ENCODE assay signal across 10 cellular contexts in the genomic region with DNA sequence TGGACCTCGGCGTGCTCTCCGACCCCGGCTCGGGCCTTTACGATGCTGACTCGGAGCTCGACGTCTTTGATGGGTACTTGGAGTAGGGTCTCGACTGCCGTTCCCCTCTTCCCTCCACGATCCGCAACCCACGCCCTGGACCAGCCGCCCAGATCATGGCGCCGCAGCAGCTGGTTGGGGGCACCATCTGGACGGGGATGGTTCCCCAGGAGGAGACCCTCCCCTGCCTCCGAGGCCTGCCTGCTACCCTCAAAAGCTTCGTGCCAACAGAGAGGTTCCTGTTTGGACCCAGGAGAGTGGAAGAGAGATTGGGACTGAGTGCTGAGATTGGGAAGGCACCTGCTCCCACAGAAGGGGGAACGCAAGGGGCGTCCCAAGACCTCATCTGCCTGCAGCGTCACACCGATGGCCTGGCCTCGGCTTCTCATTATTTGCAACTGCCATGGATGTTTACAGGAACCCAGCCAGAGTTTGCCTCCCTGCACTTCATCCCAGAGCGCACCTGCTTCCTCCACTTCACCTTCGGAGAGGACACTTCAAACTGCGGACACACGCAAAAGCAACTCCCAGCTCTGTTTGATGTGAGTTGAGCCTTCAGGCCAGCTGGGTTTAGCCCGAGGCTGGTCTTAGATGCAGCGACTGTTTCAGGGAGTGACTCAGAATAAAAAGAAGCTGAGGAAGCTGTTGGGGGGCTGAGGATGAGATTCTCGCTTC. TPM values are rescaled to one million over a fixed set of nuclear protein-coding genes. Genes with fewer than 3 reads are reported as not detected.
DNase-seq lines count a peak whose midpoint lies in the region; ATAC-seq and TF ChIP-seq lines count a peak whose summit lies in the region.
"Not testable (repeated sequence)": the region's sequence is repeated elsewhere in the genome, so short reads cannot be mapped to it uniquely, and the experiment has no call there.
"Had no signal": no experiment of that assay in that cellular context is flagged by ENCODE, and none has a peak within 500 bp of the region (broad histone marks: within the 10 kb centered on the region; RNA-seq: fewer than 3 reads in every experiment).

No MANE protein-coding gene starts in this region.

- DNase-seq in Ammon's horn (ENCODE audit: low spot score) (peak; percentile 63), NCI-H510A (lab: John Stamatoyannopoulos, UW) (peak; percentile 75), fibroblast of mammary gland (ENCODE audit: low read depth) (peak; percentile 1), islet precursor cell (peak; percentile 55)
- DNase-seq in IMR-90: not testable (repeated sequence)
- peak; percentile 52 for DNase-seq in activated CD4-positive, alpha-beta T cell treated with anti-CD3 and anti-CD28 coated beads for 36 hours
- peak; percentile 51 for DNase-seq in activated naive CD4-positive, alpha-beta T cell treated with anti-CD3 and anti-CD28 coated beads, Interleukin-2, amount 10 ng/mL, durations not matched to agents 7 days and 5 days
- DNase-seq in stimulated activated CD4-positive, alpha-beta T cell treated with anti-CD3 and anti-CD28 coated beads, Interleukin-12 subunit alpha, Interleukin-12 subunit beta, amount 100 ng/mL, for 48 hours (ENCODE audit: low read depth in 2 of 3, low spot score in 1 of 3): peak; percentile 1 to 7 (median 4)

- not testable (repeated sequence) for H3K36me3 Mint-ChIP-seq in activated CD4-positive, alpha-beta T cell treated with anti-CD3 and anti-CD28 coated beads for 36 hours (ENCODE audit: low read depth); activated naive CD4-positive, alpha-beta T cell treated with anti-CD3 and anti-CD28 coated beads, Interleukin-2, amount 10 ng/mL, durations not matched to agents 7 days and 5 days

- H4K5ac ChIP-seq in IMR-90 (ENCODE audit: low read depth, low read length): not testable (repeated sequence)

- not testable (repeated sequence) for H3K18ac ChIP-seq in IMR-90 (ENCODE audit: low read depth, low read length)

- not testable (repeated sequence) for H3K4me3 ChIP-seq in IMR-90 (ENCODE audit: insufficient read depth, low read depth, low read length); fibroblast of mammary gland (ENCODE audit: control insufficient read depth, low read depth, low read length)

- H4K8ac ChIP-seq in IMR-90 (ENCODE audit: low read depth in 2 of 2, low read length in 2 of 2): not testable (repeated sequence)

- not testable (repeated sequence) for H3K79me1 ChIP-seq in IMR-90 (ENCODE audit: low read depth in 1 of 2, low read length in 2 of 2)

- H2BK20ac ChIP-seq in IMR-90 (ENCODE audit: low read depth, low read length): not testable (repeated sequence)

- H4K20me1 ChIP-seq in IMR-90 (ENCODE audit: insufficient read depth, low read length): not testable (repeated sequence)

- not testable (repeated sequence) for H3K4ac ChIP-seq in IMR-90 (ENCODE audit: low read depth, low read length)

- not testable (repeated sequence) for TF ChIP-seq POLR2A in IMR-90 (IDR thresholded peaks at IDR 0.05; ENCODE audit: low read depth, low read length)

- CTCF ChIA-PET in IMR-90 (lab: Yijun Ruan, JAX): not testable (repeated sequence)
- CTCF ChIA-PET in activated CD4-positive, alpha-beta T cell treated with anti-CD3 and anti-CD28 coated beads for 36 hours (lab: Charles Lee): interaction anchor here (0.7 kb wide), 1 partner anchor 189 kb away, joined by 3 read pairs; no protein-coding TSS in a partner anchor
- CTCF ChIA-PET in activated naive CD4-positive, alpha-beta T cell treated with anti-CD3 and anti-CD28 coated beads, Interleukin-2, amount 10 ng/mL, durations not matched to agents 7 days and 5 days (lab: Charles Lee): interaction anchor here (1.1 kb wide), 1 partner anchor 186 kb away, joined by 3 read pairs; no protein-coding TSS in a partner anchor

- POLR2A ChIA-PET in IMR-90 (lab: Charles Lee; ENCODE audit: unreplicated experiment); activated CD4-positive, alpha-beta T cell treated with anti-CD3 and anti-CD28 coated beads for 36 hours (lab: Charles Lee): not testable (repeated sequence)

- not testable (repeated sequence) for H2BK15ac ChIP-seq in IMR-90 (ENCODE audit: low read depth, low read length)

- peak; percentile 22; the same call in 1 of the 2 replicates for TF ChIP-seq RAD21 in IMR-90 (IDR thresholded peaks at IDR 0.05; ENCODE audit: low read length)

- not testable (repeated sequence) for H3K23ac ChIP-seq in IMR-90 (ENCODE audit: low read depth, low read length)

- H2AK9ac ChIP-seq in IMR-90 (replicated peaks; ENCODE audit: low read depth, low read length, poor library complexity): not testable (repeated sequence)

- H4K91ac ChIP-seq in IMR-90 (ENCODE audit: insufficient read depth, low read depth, low read length): not testable (repeated sequence)

- H2BK120ac ChIP-seq in IMR-90 (ENCODE audit: low read depth, low read length): not testable (repeated sequence)

- WGBS in IMR-90 (ENCODE audit: extremely low coverage in 2 of 2, insufficient read length in 1 of 2), 2 experiments: 60% methylated on average over 1 of the region's 32 CpGs; no CpG with 5 or more reads in 1 of the 2 experiments

- in situ Hi-C loops in IMR-90 (cut with MboI; ENCODE audit: low sequenced_read_pairs): not testable (repeated sequence)

- dilution Hi-C loops in IMR-90 (cut with HindIII; ENCODE audit: low sequenced_read_pairs, unreplicated experiment): not testable (repeated sequence)

- not testable (repeated sequence) for H3K27me3 ChIP-seq in IMR-90 (ENCODE audit: control insufficient read depth, insufficient read depth, low read length)

- peaks cover 20% of the 10 kb centered on the region for H3K27me3 Mint-ChIP-seq in activated CD4-positive, alpha-beta T cell treated with anti-CD3 and anti-CD28 coated beads for 36 hours
- H3K27me3 Mint-ChIP-seq in activated naive CD4-positive, alpha-beta T cell treated with anti-CD3 and anti-CD28 coated beads, Interleukin-2, amount 10 ng/mL, durations not matched to agents 7 days and 5 days: peaks cover 44% of the 10 kb centered on the region

- not testable (repeated sequence) for H3K27ac Mint-ChIP-seq in activated CD4-positive, alpha-beta T cell treated with anti-CD3 and anti-CD28 coated beads for 36 hours; activated naive CD4-positive, alpha-beta T cell treated with anti-CD3 and anti-CD28 coated beads, Interleukin-2, amount 10 ng/mL, durations not matched to agents 7 days and 5 days

- H3K9me3 ChIP-seq in IMR-90 (ENCODE audit: control insufficient read depth, insufficient read depth, low read length): not testable (repeated sequence)

- H3K56ac ChIP-seq in IMR-90 (ENCODE audit: extremely low read depth, insufficient read depth, low read length): not testable (repeated sequence)

- not testable (repeated sequence) for H3K36me3 ChIP-seq in IMR-90 (ENCODE audit: control insufficient read depth, insufficient read depth, low read length)

- intact Hi-C loops in IMR-90 (cut with micrococcal nuclease): not testable (repeated sequence)
- intact Hi-C loops in activated CD4-positive, alpha-beta T cell treated with anti-CD3 and anti-CD28 coated beads for 36 hours (cut with DNase I, micrococcal nuclease): loop anchor here in 1 of 2 experiments (2.0 to 10.0 kb wide), 2 partner anchors 185 to 315 kb away; no protein-coding TSS in a partner anchor

- not testable (repeated sequence) for H3K9me1 ChIP-seq in IMR-90 (ENCODE audit: insufficient read depth, low read length)

- not testable (repeated sequence) for H3K4me1 ChIP-seq in IMR-90 (ENCODE audit: control insufficient read depth, insufficient read depth, low read length)

- H3K14ac ChIP-seq in IMR-90 (replicated peaks; ENCODE audit: low read depth, low read length): not testable (repeated sequence)

- not testable (repeated sequence) for H2AFZ ChIP-seq in IMR-90 (replicated peaks; ENCODE audit: low read length, poor library complexity)

- not testable (repeated sequence) for H3K27ac ChIP-seq in IMR-90 (ENCODE audit: insufficient read depth, low read length)

- not testable (repeated sequence) for H2AK5ac ChIP-seq in IMR-90 (ENCODE audit: low read depth, low read length)

- TF ChIP-seq CTCF in IMR-90 (conservative IDR thresholded peaks at IDR 0.05; ENCODE audit: low read depth, low read length): peak; percentile 20; the same call in 1 of the 2 replicates
- TF ChIP-seq CTCF in fibroblast of mammary gland (conservative IDR thresholded peaks at IDR 0.05; ENCODE audit: control insufficient read depth, insufficient read depth, low read depth, low read length): not testable (repeated sequence)

- peak overlapping the region; percentile 54; the same call in 1 of the 2 replicates for H3K4me2 ChIP-seq in IMR-90 (ENCODE audit: low read depth, low read length)

- not testable (repeated sequence) for H2BK5ac ChIP-seq in IMR-90 (ENCODE audit: low read depth, low read length, poor library complexity, severe bottlenecking)

- BruUV-seq in IMR-90 (replicated peaks; lab: Mats Ljungman, UMichigan): not testable (repeated sequence)

- peak; percentile 62 for ATAC-seq in IMR-90 (ENCODE audit: low read depth)
- ATAC-seq in activated CD4-positive, alpha-beta T cell treated with anti-CD3 and anti-CD28 coated beads for 36 hours: peak; percentile 74

- not testable (repeated sequence) for H3K4me1 Mint-ChIP-seq in activated CD4-positive, alpha-beta T cell treated with anti-CD3 and anti-CD28 coated beads for 36 hours; activated naive CD4-positive, alpha-beta T cell treated with anti-CD3 and anti-CD28 coated beads, Interleukin-2, amount 10 ng/mL, durations not matched to agents 7 days and 5 days

- peak overlapping the region; percentile 52 for H3K4me3 Mint-ChIP-seq in activated CD4-positive, alpha-beta T cell treated with anti-CD3 and anti-CD28 coated beads for 36 hours
- peak overlapping the region; percentile 34 for H3K4me3 Mint-ChIP-seq in activated naive CD4-positive, alpha-beta T cell treated with anti-CD3 and anti-CD28 coated beads, Interleukin-2, amount 10 ng/mL, durations not matched to agents 7 days and 5 days

- H3K9ac ChIP-seq in IMR-90 (ENCODE audit: low read depth, low read length): not testable (repeated sequence)

- H3K9me3 Mint-ChIP-seq in activated CD4-positive, alpha-beta T cell treated with anti-CD3 and anti-CD28 coated beads for 36 hours (ENCODE audit: low read depth); activated naive CD4-positive, alpha-beta T cell treated with anti-CD3 and anti-CD28 coated beads, Interleukin-2, amount 10 ng/mL, durations not matched to agents 7 days and 5 days: not testable (repeated sequence)

RNA-seq across cellular contexts. Expression of gene GOLGA6L7, which starts 58.9 kb away (rescaled TPM):
- not detected in 2 replicates for total RNA-seq in IMR-90 (2012; rRNA removed)
- polyA plus RNA-seq in IMR-90 (2012; rRNA removed): not detected in 2 replicates
- not detected in 2 replicates for polyA plus RNA-seq in IMR-90 (2012; cell fraction: cytosol; rRNA removed)
- not detected in 2 replicates for polyA plus RNA-seq in IMR-90 (2012; cell fraction: nucleus; rRNA removed; ENCODE audit: low replicate concordance)
- not detected for total RNA-seq in activated CD4-positive, alpha-beta T cell treated with anti-CD3 and anti-CD28 coated beads for 36 hours
- polyA plus RNA-seq: adipose tissue, neural cell had no signal
